9 cellular contexts compared by ENCODE assay signal in the genomic region with DNA sequence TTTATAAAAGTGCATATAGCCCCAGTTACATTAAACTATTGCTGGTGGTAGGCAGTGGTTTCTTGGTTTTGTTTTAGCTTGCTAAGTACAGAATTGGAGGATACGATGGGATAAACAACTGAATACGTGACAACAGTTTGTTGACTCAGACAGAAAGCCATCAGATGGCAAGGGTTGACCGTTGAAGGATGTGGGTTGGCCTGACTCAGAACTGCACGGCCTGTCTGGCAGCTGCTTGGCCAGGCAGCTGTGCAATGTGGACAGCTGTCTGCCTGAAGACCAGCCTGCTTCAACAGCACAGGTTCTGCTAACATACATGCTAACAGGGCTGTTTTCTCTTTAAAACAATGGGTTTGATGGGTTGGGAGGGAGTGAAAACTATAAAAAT. TPM values are rescaled to one million over a fixed set of nuclear protein-coding genes. Genes with fewer than 3 reads are reported as not detected.
DNase-seq lines count a peak whose midpoint lies in the region; ATAC-seq, FAIRE-seq and TF ChIP-seq lines count a peak whose summit lies in the region.
"Had no signal": no experiment of that assay in that cellular context is flagged by ENCODE, and none has a peak within 500 bp of the region (broad histone marks: within the 10 kb centered on the region; RNA-seq: fewer than 3 reads in every experiment).

No MANE protein-coding gene starts in this region.

- H3K27me3 ChIP-seq in bronchial epithelial cell (ENCODE audit: control insufficient read depth, insufficient read depth, low read length), result no peaks in the 10 kb centered on the region
- no peaks in the 10 kb centered on the region for H3K27me3 ChIP-seq in transverse colon

- H3K27me3 Mint-ChIP-seq in progenitor cell of endocrine pancreas, result no peaks in the 10 kb centered on the region

- H3K9me3 ChIP-seq in transverse colon, result no peaks in the 10 kb centered on the region

- TF ChIP-seq CTCF in bronchial epithelial cell (IDR thresholded peaks at IDR 0.05; ENCODE audit: insufficient read depth, low read length, severe bottlenecking) (no peak), transverse colon (IDR thresholded peaks at IDR 0.05) (no peak), progenitor cell of endocrine pancreas (IDR thresholded peaks at IDR 0.05; ENCODE audit: unreplicated experiment) (no peak)

- in situ Hi-C loops in transverse colon (cut with MboI; ENCODE audit: low pct_ligation_motif_present in 1 of 4, low pct_unique_long_range_greater_than_20kb in 1 of 4, low sequenced_read_pairs in 3 of 4), result loop anchor here (25.0 kb wide), 2 partner anchors 267 to 292 kb away; partner anchors contain the start of gene RBM45 (in 2 of the 4)

- FAIRE-seq in bronchial epithelial cell (lab: Jason Lieb, UNC), result peak; percentile 64

- ATAC-seq in GM18858 (IDR thresholded peaks at IDR 0.05; ENCODE audit: unreplicated experiment) (peak; percentile 99), HG02840 (IDR thresholded peaks at IDR 0.05; ENCODE audit: low FRiP score, unreplicated experiment) (peak; percentile 99)

- no peak for TF ChIP-seq POLR2A in transverse colon (IDR thresholded peaks at IDR 0.05)

- WGBS in transverse colon (ENCODE audit: low coverage in 1 of 2), 2 donors, result 31 to 33% methylated on average over 3 to 4 of the region's 4 CpGs

- H3K27ac Mint-ChIP-seq in progenitor cell of endocrine pancreas, result no peak overlapping the region

- intact Hi-C loops in transverse colon (cut with DNase I; ENCODE audit: low total_unique reads), result no loop called here

- H3K9me3 Mint-ChIP-seq in progenitor cell of endocrine pancreas (ENCODE audit: low read depth), result no peaks in the 10 kb centered on the region

- TF ChIP-seq EP300 in transverse colon (IDR thresholded peaks at IDR 0.05; ENCODE audit: low read depth), result no peak

- no peak overlapping the region for H3K4me3 ChIP-seq in bronchial epithelial cell (ENCODE audit: low read depth, low read length)
- H3K4me3 ChIP-seq in transverse colon, result no peak overlapping the region

- no peaks in the 10 kb centered on the region for H3K4me1 Mint-ChIP-seq in progenitor cell of endocrine pancreas (ENCODE audit: low read depth)

- no peaks in the 10 kb centered on the region for H3K4me1 ChIP-seq in transverse colon

- H3K36me3 ChIP-seq in bronchial epithelial cell (ENCODE audit: control insufficient read depth, insufficient read depth, low read length) (no peaks in the 10 kb centered on the region), transverse colon (no peaks in the 10 kb centered on the region)

- DNase-seq in AML-193 (lab: John Stamatoyannopoulos, UW) (peak; percentile 40 to 44), NCI-H2196 treated with DMSO at 0.1 percent for 48 hours (lab: John Stamatoyannopoulos, UW; ENCODE audit: unreplicated experiment) (peak; percentile 17), bronchial epithelial cell (ENCODE audit: low read depth) (peak; percentile 70), transverse colon (peak; percentile 22), progenitor cell of endocrine pancreas (ENCODE audit: low spot score, unreplicated experiment) (no peak)
- DNase-seq in activated naive CD4-positive, alpha-beta T cell treated with anti-CD3 and anti-CD28 coated beads, Interleukin-2, amount 50 U/mL, for 16 hours, result no peak

- no peak overlapping the region for H3K27ac ChIP-seq in transverse colon
- H3K27ac ChIP-seq: epithelial cell of prostate had no signal

- no peak overlapping the region for H3K4me3 Mint-ChIP-seq in progenitor cell of endocrine pancreas (ENCODE audit: low read depth)

- H3K36me3 Mint-ChIP-seq in progenitor cell of endocrine pancreas (ENCODE audit: insufficient read depth), result no peaks in the 10 kb centered on the region

RNA-seq across cellular contexts. Expression of gene PRKRA, which starts 46.6 kb away (rescaled TPM):
- 42.6 and 45.5 TPM in 2 replicates for total RNA-seq in bronchial epithelial cell
- 100 to 1,000 TPM in 1 of 4 donors, 10 to 100 TPM in 3; 35.6 to 317 (median 56.9) TPM for total RNA-seq in transverse colon
- 92.1 and 97.6 TPM in 2 replicates for total RNA-seq in progenitor cell of endocrine pancreas

RNA-seq across cellular contexts. Expression of gene PJVK, which starts 46.8 kb away (rescaled TPM):
- total RNA-seq in bronchial epithelial cell (1.2 and 2.4 TPM in 2 replicates), transverse colon (1 to 10 TPM in 2 of 4 donors, not detected in 2; 1.6 to 3.2 TPM), progenitor cell of endocrine pancreas (7.7 and 9.2 TPM in 2 replicates)

Comparison
In these comparisons a context has a peak if more than half of its experiments do, and no peak if none do; other contexts are left out.
1. DNase-seq: peak in AML-193 (2 of 2), NCI-H2196 treated with DMSO at 0.1 percent for 48 hours (single experiment), bronchial epithelial cell (single experiment) and transverse colon (single experiment); none in progenitor cell of endocrine pancreas (single experiment) and activated naive CD4-positive, alpha-beta T cell treated with anti-CD3 and anti-CD28 coated beads, Interleukin-2, amount 50 U/mL, for 16 hours (single experiment).